ENCODE assay signal across 8 cellular contexts in genomic region chr5:32172186-32172901, GRCh38. TPM values are rescaled to one million over a fixed set of nuclear protein-coding genes. Genes with fewer than 3 reads are reported as not detected.
DNase-seq lines count a peak whose midpoint lies in the region; FAIRE-seq and TF ChIP-seq lines count a peak whose summit lies in the region.
"Not testable (repeated sequence)": the region's sequence is repeated elsewhere in the genome, so short reads cannot be mapped to it uniquely, and the experiment has no call there.

No MANE protein-coding gene starts in this region.

- H3F3A ChIP-seq in Loucy (ENCODE audit: low read depth) = not testable (repeated sequence)

- not testable (repeated sequence) for FAIRE-seq in keratinocyte (lab: Jason Lieb, UNC)

- H3K27ac ChIP-seq in SJSA1 = 0 out of 2 replicates have a peak overlapping the region, but pooled peaks have one; percentile 22
- H3K27ac ChIP-seq in keratinocyte (ENCODE audit: control insufficient read depth, insufficient read depth, low read length) = peak overlapping the region; percentile 78
- H3K27ac ChIP-seq in osteoblast (ENCODE audit: low read depth, low read length) = peak overlapping the region; percentile 99
- peak overlapping the region; percentile 96 for H3K27ac ChIP-seq in temporal lobe (ENCODE audit: low read depth, low read length)

- not testable (repeated sequence) for H3K9me3 ChIP-seq in Loucy (ENCODE audit: insufficient read depth, low read depth, low read length); SJSA1 (replicated peaks); endocrine pancreas (ENCODE audit: control insufficient read depth, low read length); keratinocyte (ENCODE audit: control insufficient read depth, low read depth, low read length); osteoblast (ENCODE audit: low read depth, low read length)

- peaks cover 41% of the 10 kb centered on the region for H3K4me1 ChIP-seq in Loucy (ENCODE audit: insufficient read depth, low read length, poor library complexity, severe bottlenecking)
- H3K4me1 ChIP-seq in SJSA1 (replicated peaks) = peaks cover 14% of the 10 kb centered on the region
- H3K4me1 ChIP-seq in endocrine pancreas (ENCODE audit: control insufficient read depth, insufficient read depth, low read length) = peaks cover 15% of the 10 kb centered on the region
- not testable (repeated sequence) for H3K4me1 ChIP-seq in keratinocyte (ENCODE audit: control insufficient read depth, extremely low read depth, insufficient read depth, low read length)
- peaks cover 25% of the 10 kb centered on the region for H3K4me1 ChIP-seq in osteoblast (ENCODE audit: insufficient read depth, low read length)

- H3K9me2 ChIP-seq in Loucy (replicated peaks; ENCODE audit: low read depth, low read length) = not testable (repeated sequence)

- DNase-seq in Caki2 (ENCODE audit: low read depth) = peak; percentile 50
- DNase-seq in SJSA1 (ENCODE audit: low read depth in 1 of 2, low spot score in 2 of 2) = peak in 1 of 2 experiments; percentile 28
- DNase-seq in activated effector memory CD4-positive, alpha-beta T cell treated with anti-CD3 and anti-CD28 coated beads, Interleukin-2, amount 50 U/mL, for 16 hours = peak; percentile 70
- not testable (repeated sequence) for DNase-seq in keratinocyte (ENCODE audit: low read depth, low spot score); osteoblast (ENCODE audit: insufficient read length, low spot score, missing footprints)

- dilution Hi-C loops in keratinocyte (cut with MboI; ENCODE audit: extremely low pct_ligation_motif_present, low sequenced_read_pairs) = not testable (repeated sequence)

- not testable (repeated sequence) for TF ChIP-seq CTCF in Loucy (conservative IDR thresholded peaks at IDR 0.05; ENCODE audit: low read length); keratinocyte (optimal IDR thresholded peaks at IDR 0.05 in 1 of 3, IDR thresholded peaks at IDR 0.05 in 1 of 3, conservative IDR thresholded peaks at IDR 0.05 in 1 of 3; ENCODE audit: extremely low read depth in 1 of 3, insufficient read depth in 2 of 3, low read length in 3 of 3); osteoblast (IDR thresholded peaks at IDR 0.05; ENCODE audit: extremely low read depth, low read depth, low read length)

- not testable (repeated sequence) for H3K9me1 ChIP-seq in keratinocyte (ENCODE audit: control insufficient read depth, extremely low read depth, insufficient read depth, low read length)

- in situ Hi-C loops in Caki2 (cut with HindIII; ENCODE audit: low pct_unique_long_range_greater_than_20kb, low sequenced_read_pairs) = not testable (repeated sequence)

- H3K9ac ChIP-seq in Loucy (ENCODE audit: low read depth, low read length, poor library complexity, severe bottlenecking) (peak overlapping the region; percentile 92), endocrine pancreas (ENCODE audit: control insufficient read depth, insufficient read depth, low read length) (peak overlapping the region; percentile 90), keratinocyte (ENCODE audit: control insufficient read depth, extremely low read depth, insufficient read depth, low read length) (peak overlapping the region; percentile 94)

- H3K79me2 ChIP-seq in Loucy (ENCODE audit: insufficient read depth, low read length) (peaks cover 67% of the 10 kb centered on the region), keratinocyte (ENCODE audit: control insufficient read depth, insufficient read depth, low read length) (peaks cover 69% of the 10 kb centered on the region), osteoblast (ENCODE audit: insufficient read depth, low read length) (peaks cover 78% of the 10 kb centered on the region)

- H3K36me3 ChIP-seq in Loucy (ENCODE audit: insufficient read depth, low read length) = peaks cover 18% of the 10 kb centered on the region; the same call in 1 of the 2 replicates
- peaks cover 31% of the 10 kb centered on the region for H3K36me3 ChIP-seq in SJSA1
- H3K36me3 ChIP-seq in endocrine pancreas (ENCODE audit: control insufficient read depth, insufficient read depth, low read length) = not testable (repeated sequence)
- peaks cover 4 to 19% of the 10 kb centered on the region in 2 experiments for H3K36me3 ChIP-seq in keratinocyte (ENCODE audit: control insufficient read depth in 2 of 2, extremely low read depth in 1 of 2, insufficient read depth in 2 of 2, low read length in 2 of 2)
- H3K36me3 ChIP-seq in osteoblast (ENCODE audit: insufficient read depth, low read length) = peaks cover 41% of the 10 kb centered on the region

- H3K27me3 ChIP-seq in Loucy (ENCODE audit: insufficient read depth, low read length, poor library complexity, severe bottlenecking); SJSA1 (replicated peaks); endocrine pancreas (ENCODE audit: control insufficient read depth, insufficient read depth, low read length); keratinocyte (ENCODE audit: control insufficient read depth, extremely low read depth, insufficient read depth, low read length); osteoblast (ENCODE audit: insufficient read depth, low read length): not testable (repeated sequence)

- peak overlapping the region; percentile 83 for H3K4me2 ChIP-seq in Loucy (ENCODE audit: low read depth, low read length, poor library complexity, severe bottlenecking)
- H3K4me2 ChIP-seq in keratinocyte (ENCODE audit: control insufficient read depth, extremely low read depth, insufficient read depth, low read depth, low read length) = peak overlapping the region; percentile 82
- peak overlapping the region; percentile 76 for H3K4me2 ChIP-seq in osteoblast (ENCODE audit: insufficient read depth, low read length)

- peak overlapping the region; percentile 98 for H3K4me3 ChIP-seq in Loucy (ENCODE audit: low read length, poor library complexity, severe bottlenecking)
- peak overlapping the region; percentile 99 for H3K4me3 ChIP-seq in SJSA1
- peak overlapping the region; percentile 99 for H3K4me3 ChIP-seq in endocrine pancreas (ENCODE audit: control insufficient read depth, insufficient read depth, low read length)
- peak overlapping the region; percentile 75 to 97 (median 95) for H3K4me3 ChIP-seq in keratinocyte (ENCODE audit: control insufficient read depth in 2 of 3, extremely low read depth in 1 of 3, insufficient read depth in 2 of 3, low read depth in 1 of 3, low read length in 3 of 3)
- H3K4me3 ChIP-seq in osteoblast (ENCODE audit: insufficient read depth, low read length) = peak overlapping the region; percentile 98

- peaks cover 58% of the 10 kb centered on the region for H4K20me1 ChIP-seq in Loucy (ENCODE audit: insufficient read depth, low read length, poor library complexity, severe bottlenecking)
- not testable (repeated sequence) for H4K20me1 ChIP-seq in keratinocyte (ENCODE audit: control insufficient read depth, extremely low read depth, insufficient read depth, low read length)
- peaks cover 53% of the 10 kb centered on the region for H4K20me1 ChIP-seq in osteoblast (ENCODE audit: insufficient read depth, low read length)

- not testable (repeated sequence) for H2AFZ ChIP-seq in Loucy (ENCODE audit: low read length); keratinocyte (ENCODE audit: control insufficient read depth, low read length); osteoblast (ENCODE audit: low read length)

RNA-seq across cellular contexts. Expression of gene GOLPH3, which starts 1.8 kb away (rescaled TPM):
- 55.1 and 59.3 TPM in 2 replicates for total RNA-seq in Caki2 (2014; rRNA removed; shearing (Covaris generic); ENCODE audit: low replicate concordance)
- total RNA-seq in SJSA1 (2014; rRNA removed; shearing (Covaris generic)) = 35.0 and 44.3 TPM in 2 replicates
- polyA plus RNA-seq in keratinocyte = 28.6 to 42.0 TPM (median 40.6 TPM) in 3 replicates
- polyA plus RNA-seq in keratinocyte (2011; ENCODE audit: low read depth) = 27.5 TPM
- 30.6 and 54.5 TPM in 2 replicates for polyA plus RNA-seq in keratinocyte (2011; cell fraction: cytosol; rRNA removed)
- 23.1 and 29.0 TPM in 2 replicates for polyA plus RNA-seq in keratinocyte (2011; cell fraction: nucleus; rRNA removed)
- 35.3 and 42.6 TPM in 2 replicates for polyA plus RNA-seq in keratinocyte (2012; ENCODE audit: low replicate concordance)
- polyA minus RNA-seq in keratinocyte = 15.3 to 44.6 TPM (median 36.3 TPM) in 3 replicates
- 83.5 TPM for polyA minus RNA-seq in keratinocyte (2011; cell fraction: cytosol; rRNA and poly(A)+ RNA removed)
- polyA minus RNA-seq in keratinocyte (2011; cell fraction: nucleus; rRNA and poly(A)+ RNA removed) = 16.8 and 24.2 TPM in 2 replicates
- total RNA-seq in osteoblast (83.2 and 88.7 TPM in 2 replicates), temporal lobe (40.6 TPM)

Comparison
In these comparisons a context has a peak if more than half of its experiments do, and no peak if none do; other contexts are left out.
1. H3K27ac ChIP-seq: peak in every context shown above with its lines; median percentile 99 in osteoblast; 96 in temporal lobe; 78 in keratinocyte; 22 in SJSA1.